ENCODE assay signal across 1 cellular context in the genomic region with DNA sequence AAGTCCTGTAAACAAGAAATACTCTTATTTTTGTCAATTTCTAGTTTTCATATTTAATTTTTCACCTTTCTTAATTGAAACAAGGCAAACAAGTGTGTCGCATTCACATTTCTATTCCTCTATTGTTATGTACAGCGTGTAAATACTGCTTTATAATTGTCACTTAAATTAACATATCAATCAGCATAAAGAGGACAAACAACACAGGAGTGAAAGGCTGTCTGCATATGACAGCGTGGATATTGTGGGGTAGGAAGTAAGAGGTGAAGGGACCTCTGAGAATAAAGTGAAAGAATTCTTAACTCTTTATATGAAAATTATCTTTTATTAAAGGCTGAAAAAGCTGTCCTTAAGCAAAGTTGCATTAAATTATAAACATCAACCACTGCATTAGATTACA.
TF ChIP-seq lines count a peak whose summit lies in the region.

No MANE protein-coding gene starts in this region.

TF ChIP-seq in endothelial cell of umbilical vein, 7 proteins besides CTCF, POLR2A, EP300 and RAD21:
- TF ChIP-seq EZH2 (IDR thresholded peaks at IDR 0.05; ENCODE audit: borderline replicate concordance, low read depth, low read length, severe bottlenecking): no peak
- TF ChIP-seq, protein P1, sequence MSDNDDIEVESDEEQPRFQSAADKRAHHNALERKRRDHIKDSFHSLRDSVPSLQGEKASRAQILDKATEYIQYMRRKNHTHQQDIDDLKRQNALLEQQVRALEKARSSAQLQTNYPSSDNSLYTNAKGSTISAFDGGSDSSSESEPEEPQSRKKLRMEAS (IDR thresholded peaks at IDR 0.05; ENCODE audit: insufficient read depth, insufficient read length): no peak
- TF ChIP-seq MYC (IDR thresholded peaks at IDR 0.05; ENCODE audit: low read depth, low read length): no peak
- TF ChIP-seq JUN (IDR thresholded peaks at IDR 0.05; ENCODE audit: borderline replicate concordance, insufficient read depth, insufficient read length, low read depth): no peak
- no peak for TF ChIP-seq GATA2 (IDR thresholded peaks at IDR 0.05; ENCODE audit: insufficient read depth, insufficient read length, low read depth, low read length)
- TF ChIP-seq FOS (IDR thresholded peaks at IDR 0.05; ENCODE audit: borderline replicate concordance, insufficient read depth, low read length): no peak
- no peak for TF ChIP-seq POLR2AphosphoS5 (IDR thresholded peaks at IDR 0.05; ENCODE audit: insufficient read depth, low read depth, low read length)
